In genomic region chr5:38118080-38118479, GRCh38 we compare ENCODE assay signal across 29 cellular contexts.
"Had no signal": no experiment of that assay in that cellular context is flagged by ENCODE, and none has a peak within 500 bp of the region (broad histone marks: within the 10 kb centered on the region; RNA-seq: fewer than 3 reads in every experiment).

No MANE protein-coding gene starts in this region.

- H3K4me3 Mint-ChIP-seq: immature natural killer cell; naive thymus-derived CD4-positive, alpha-beta T cell; natural killer cell treated with Interleukin-12 subunit alpha and Interleukin-12 subunit beta and Interleukin-15 and Interleukin-18, amount 100 ng/mL, for 72 hours; neural crest cell; stimulated activated naive B cell treated with anti-CD40 and anti-IgM and Interleukin-4, amounts not matched to agents 10 μg/mL and 1 μg/mL and 100 μg/mL, for 72 hours had no signal

- H3K4me3 ChIP-seq: lower lobe of right lung, mucosa of descending colon, ovary, right atrium auricular region, skin epidermis, stomach, testis, thyroid gland, transverse colon, upper lobe of left lung, vagina had no signal

- H3K27me3 ChIP-seq: ovary, right atrium auricular region, stomach, testis, thyroid gland, transverse colon, upper lobe of left lung, vagina had no signal

- ATAC-seq: left lobe of liver; lower lobe of right lung; mucosa of descending colon; naive thymus-derived CD4-positive, alpha-beta T cell; natural killer cell treated with Interleukin-12 subunit alpha and Interleukin-12 subunit beta and Interleukin-15 and Interleukin-18, amount 100 ng/mL, for 72 hours; sciatic nerve; stimulated activated naive B cell treated with anti-CD40 and anti-IgM and Interleukin-4, amounts not matched to agents 10 μg/mL and 1 μg/mL and 100 μg/mL, for 72 hours; stimulated activated naive CD8-positive, alpha-beta T cell treated with anti-CD3 and anti-CD28 coated beads, Interleukin-15, Interleukin-2, amounts not matched to agents 100 U/mL and 50 U/mL, for 24 hours had no signal

- H3K36me3 Mint-ChIP-seq: natural killer cell treated with Interleukin-12 subunit alpha and Interleukin-12 subunit beta and Interleukin-15 and Interleukin-18, amount 100 ng/mL, for 72 hours; stimulated activated naive B cell treated with anti-CD40 and anti-IgM and Interleukin-4, amounts not matched to agents 10 μg/mL and 1 μg/mL and 100 μg/mL, for 72 hours had no signal

- DNase-seq: hypothalamus; immature natural killer cell; lower lobe of right lung; mammary epithelial cell; mesenchymal stem cell; midbrain; mucosa of descending colon; naive thymus-derived CD4-positive, alpha-beta T cell; ovary; stimulated activated CD4-positive, alpha-beta T cell treated with anti-CD3 and anti-CD28 coated beads, Interleukin-12 subunit alpha, Interleukin-12 subunit beta, amount 100 ng/mL, for 4 hours; stimulated activated CD4-positive, alpha-beta T cell treated with anti-CD3 and anti-CD28 coated beads, Interleukin-15, amount 100 ng/mL, for 24 hours; stimulated activated CD4-positive, alpha-beta T cell treated with anti-CD3 and anti-CD28 coated beads, Interleukin-2, amount 100 ng/mL, for 24 hours; stimulated activated CD4-positive, alpha-beta T cell treated with anti-CD3 and anti-CD28 coated beads, Interleukin-4, amount 100 ng/mL, for 1 hour; stimulated activated naive B cell treated with anti-CD40 and anti-IgM and Interleukin-4, amounts not matched to agents 10 μg/mL and 1 μg/mL and 100 μg/mL, for 72 hours; stimulated activated naive CD8-positive, alpha-beta T cell treated with anti-CD3 and anti-CD28 coated beads, Interleukin-15, Interleukin-2, amounts not matched to agents 100 U/mL and 50 U/mL, for 24 hours; stomach; testis; thyroid gland; transverse colon; upper lobe of left lung had no signal

- FAIRE-seq: islet of Langerhans had no signal

- H3K27me3 Mint-ChIP-seq: progenitor cell of endocrine pancreas had no signal

- H3K27ac ChIP-seq: lower lobe of right lung, ovary, right atrium auricular region, skin epidermis, stomach, testis, thyroid gland, transverse colon, upper lobe of left lung, vagina had no signal

- H3K4me1 ChIP-seq: lower lobe of right lung, stomach, testis, thyroid gland, transverse colon, upper lobe of left lung, vagina had no signal

- H3K9me3 ChIP-seq: lower lobe of right lung, mucosa of descending colon, ovary, right atrium auricular region, stomach, testis, thyroid gland, transverse colon, upper lobe of left lung, vagina had no signal

- H3K36me3 ChIP-seq: lower lobe of right lung, ovary, right atrium auricular region, stomach, thyroid gland, transverse colon, upper lobe of left lung, vagina had no signal

- H3K9me3 Mint-ChIP-seq: neural crest cell had no signal

- H3K27ac Mint-ChIP-seq: immature natural killer cell; naive thymus-derived CD4-positive, alpha-beta T cell; natural killer cell treated with Interleukin-12 subunit alpha and Interleukin-12 subunit beta and Interleukin-15 and Interleukin-18, amount 100 ng/mL, for 72 hours; progenitor cell of endocrine pancreas; stimulated activated naive B cell treated with anti-CD40 and anti-IgM and Interleukin-4, amounts not matched to agents 10 μg/mL and 1 μg/mL and 100 μg/mL, for 72 hours had no signal
